ENCODE assay signal across 19 cellular contexts in the genomic region with DNA sequence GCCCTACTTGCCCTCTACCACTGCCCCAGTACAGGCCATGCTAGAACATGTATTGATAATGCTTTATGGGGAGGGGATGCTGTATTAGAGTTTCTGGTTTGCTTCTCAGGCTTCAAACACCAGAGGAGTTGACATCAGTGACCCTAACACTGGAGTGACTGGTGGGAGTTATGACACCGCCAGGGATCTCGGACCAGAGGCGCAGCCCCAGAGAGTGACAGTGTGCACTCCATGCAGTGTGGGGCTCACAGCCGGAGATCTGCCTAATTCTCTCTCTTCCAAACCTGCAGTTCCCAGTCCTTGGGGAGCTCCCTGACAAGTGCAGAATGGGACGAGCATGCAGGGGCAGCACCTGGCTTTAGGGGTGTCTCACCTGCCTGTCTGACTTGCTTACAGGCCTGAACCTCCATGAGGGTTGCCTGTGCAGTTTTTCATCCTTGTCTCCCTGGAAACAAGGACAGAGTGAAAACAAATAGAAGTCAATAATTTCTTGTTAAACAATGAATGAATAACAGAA.
"Had no signal": no experiment of that assay in that cellular context is flagged by ENCODE, and none has a peak within 500 bp of the region (broad histone marks: within the 10 kb centered on the region; RNA-seq: fewer than 3 reads in every experiment).

No MANE protein-coding gene starts in this region.

- H3K9me3 ChIP-seq: prostate gland had no signal

- H3K4me1 Mint-ChIP-seq: activated CD8-positive, alpha-beta memory T cell treated with anti-CD3 and anti-CD28 coated beads, Interleukin-2, amount 10 ng/mL, durations not matched to agents 7 days and 5 days; central memory CD8-positive, alpha-beta T cell had no signal

- H3K4me1 ChIP-seq: esophagus squamous epithelium, heart right ventricle, prostate gland had no signal

- H3K4me3 ChIP-seq: esophagus squamous epithelium, heart right ventricle, prostate gland had no signal

- H3K27me3 ChIP-seq: brain microvascular endothelial cell, esophagus squamous epithelium had no signal

- H3K27me3 Mint-ChIP-seq: activated CD8-positive, alpha-beta memory T cell treated with anti-CD3 and anti-CD28 coated beads, Interleukin-2, amount 10 ng/mL, durations not matched to agents 7 days and 5 days; central memory CD8-positive, alpha-beta T cell; stimulated activated naive CD8-positive, alpha-beta T cell treated with anti-CD3 and anti-CD28 coated beads, Interleukin-15, Interleukin-2, amounts not matched to agents 100 ng/mL and 50 ng/mL, for 24 hours had no signal

- H3K36me3 ChIP-seq: brain microvascular endothelial cell, esophagus squamous epithelium, heart right ventricle, prostate gland, WERI-Rb-1 had no signal

- H3K27ac Mint-ChIP-seq: activated CD8-positive, alpha-beta memory T cell treated with anti-CD3 and anti-CD28 coated beads, Interleukin-2, amount 10 ng/mL, durations not matched to agents 7 days and 5 days; activated naive CD4-positive, alpha-beta T cell treated with anti-CD3 and anti-CD28 coated beads for 36 hours; stimulated activated naive CD8-positive, alpha-beta T cell treated with anti-CD3 and anti-CD28 coated beads, Interleukin-15, Interleukin-2, amounts not matched to agents 100 ng/mL and 50 ng/mL, for 24 hours had no signal

- H3K4me3 Mint-ChIP-seq: activated CD8-positive, alpha-beta memory T cell treated with anti-CD3 and anti-CD28 coated beads, Interleukin-2, amount 10 ng/mL, durations not matched to agents 7 days and 5 days; activated naive CD4-positive, alpha-beta T cell treated with anti-CD3 and anti-CD28 coated beads for 36 hours; central memory CD8-positive, alpha-beta T cell; neural crest cell; stimulated activated naive CD8-positive, alpha-beta T cell treated with anti-CD3 and anti-CD28 coated beads, Interleukin-15, Interleukin-2, amounts not matched to agents 100 ng/mL and 50 ng/mL, for 24 hours had no signal

- H3K27ac ChIP-seq: brain microvascular endothelial cell, esophagus squamous epithelium, heart right ventricle, prostate gland, WERI-Rb-1 had no signal

- DNase-seq: activated CD4-positive, alpha-beta T cell treated with anti-CD3 and anti-CD28 coated beads, Interleukin-2, amount 50 U/mL, for 48 hours; activated CD8-positive, alpha-beta memory T cell treated with anti-CD3 and anti-CD28 coated beads, Interleukin-2, amount 10 ng/mL, durations not matched to agents 7 days and 5 days; activated naive CD4-positive, alpha-beta T cell treated with anti-CD3 and anti-CD28 coated beads for 36 hours; activated T-cell treated with anti-CD3 and anti-CD28 coated beads, Interleukin-2, amount 50 U/mL, for 1 hour; aorta; brain microvascular endothelial cell; cortex of kidney; effector CD4-positive, alpha-beta T cell; esophagus squamous epithelium; heart right ventricle; kidney glomerular epithelial cell; left ventricle myocardium superior; right cardiac atrium; trophoblast cell; WERI-Rb-1 had no signal

- H3K36me3 Mint-ChIP-seq: activated CD8-positive, alpha-beta memory T cell treated with anti-CD3 and anti-CD28 coated beads, Interleukin-2, amount 10 ng/mL, durations not matched to agents 7 days and 5 days had no signal

- ATAC-seq: activated CD8-positive, alpha-beta memory T cell treated with anti-CD3 and anti-CD28 coated beads, Interleukin-2, amount 10 ng/mL, durations not matched to agents 7 days and 5 days; heart right ventricle; left ventricle myocardium superior; right cardiac atrium had no signal

- H3K9me3 Mint-ChIP-seq: activated naive CD4-positive, alpha-beta T cell treated with anti-CD3 and anti-CD28 coated beads for 36 hours; central memory CD8-positive, alpha-beta T cell; neural crest cell; stimulated activated naive CD8-positive, alpha-beta T cell treated with anti-CD3 and anti-CD28 coated beads, Interleukin-15, Interleukin-2, amounts not matched to agents 100 ng/mL and 50 ng/mL, for 24 hours had no signal
